ENCODE assay signal across 8 cellular contexts in the genomic region with DNA sequence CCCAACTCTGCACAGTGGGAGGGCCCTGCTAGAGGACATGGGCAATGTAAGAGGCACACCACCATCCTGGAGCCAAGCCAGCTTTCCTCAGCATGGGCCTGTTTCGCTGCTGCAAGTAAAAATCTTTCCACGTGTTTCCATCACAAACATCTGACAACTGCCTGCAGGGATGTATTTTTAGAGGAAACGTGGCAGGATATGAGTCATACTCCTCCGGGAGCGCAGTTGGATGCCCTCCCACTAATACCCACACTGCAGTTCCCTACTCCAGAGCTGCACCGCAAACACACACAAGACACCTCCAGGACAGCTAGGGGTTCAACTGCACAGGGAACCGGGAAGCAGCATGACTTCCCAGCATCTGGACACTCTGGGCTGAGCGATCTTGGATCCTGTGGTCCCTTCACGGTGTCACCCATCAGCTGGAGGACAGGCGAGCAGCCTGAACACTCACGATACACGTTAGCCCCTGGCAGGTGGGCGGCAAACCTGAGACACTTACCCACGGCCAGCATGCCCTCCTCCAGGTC. TPM values are rescaled to one million over a fixed set of nuclear protein-coding genes. Genes with fewer than 3 reads are reported as not detected.
DNase-seq lines count a peak whose midpoint lies in the region; ATAC-seq and TF ChIP-seq lines count a peak whose summit lies in the region.

No MANE protein-coding gene starts in this region.

- no peaks in the 10 kb centered on the region for H3K9me3 ChIP-seq in fibroblast of lung (ENCODE audit: control insufficient read depth, insufficient read depth, low read depth, low read length)

- peak overlapping the region; percentile 94 for H3K27ac ChIP-seq in fibroblast of lung (ENCODE audit: insufficient read depth, low read length)

- H3K4me1 Mint-ChIP-seq in activated naive CD4-positive, alpha-beta T cell treated with anti-CD3 and anti-CD28 coated beads for 36 hours (ENCODE audit: low read depth), result no peaks in the 10 kb centered on the region
- no peaks in the 10 kb centered on the region for H3K4me1 Mint-ChIP-seq in T-cell

- no peaks in the 10 kb centered on the region for H3K9me3 Mint-ChIP-seq in activated naive CD4-positive, alpha-beta T cell treated with anti-CD3 and anti-CD28 coated beads, Interleukin-2, amount 50 U/mL, for 72 hours
- no peaks in the 10 kb centered on the region for H3K9me3 Mint-ChIP-seq in activated naive CD4-positive, alpha-beta T cell treated with anti-CD3 and anti-CD28 coated beads for 36 hours
- no peaks in the 10 kb centered on the region for H3K9me3 Mint-ChIP-seq in T-cell

- peaks cover 72% of the 10 kb centered on the region for H3K4me1 ChIP-seq in fibroblast of lung (ENCODE audit: control insufficient read depth, extremely low read depth, insufficient read depth, low read length)

- intact Hi-C loops in activated naive CD4-positive, alpha-beta T cell treated with anti-CD3 and anti-CD28 coated beads for 36 hours (cut with micrococcal nuclease), result no loop called here

- H4K20me1 ChIP-seq in fibroblast of lung (ENCODE audit: control insufficient read depth, extremely low read depth, insufficient read depth, low read length), result no peaks in the 10 kb centered on the region

- peak overlapping the region; percentile 43 for H3K9ac ChIP-seq in fibroblast of lung (ENCODE audit: insufficient read depth, low read length)

- DNase-seq in activated naive CD4-positive, alpha-beta T cell treated with anti-CD3 and anti-CD28 coated beads, Interleukin-2, amount 50 U/mL, for 72 hours (ENCODE audit: low spot score in 2 of 2), result no peak
- DNase-seq in activated naive CD4-positive, alpha-beta T cell treated with anti-CD3 and anti-CD28 coated beads for 36 hours, result no peak
- peak; percentile 56 to 92 for DNase-seq in SW 1271 (lab: John Stamatoyannopoulos, UW)
- peak; percentile 98 to 100 for DNase-seq in fibroblast of lung (ENCODE audit: low read depth in 2 of 2)
- peak; percentile 75 for DNase-seq in occipital lobe (lab: John Stamatoyannopoulos, UW)
- no peak for DNase-seq in GM13977 (ENCODE audit: low spot score)
- no peak for DNase-seq in T-cell
- no peak for DNase-seq in stimulated activated CD4-positive, alpha-beta T cell treated with anti-CD3 and anti-CD28 coated beads, Interleukin-4, amount 100 ng/mL, for 24 hours

- ATAC-seq in activated naive CD4-positive, alpha-beta T cell treated with anti-CD3 and anti-CD28 coated beads, Interleukin-2, amount 50 U/mL, for 72 hours, result peak in 1 of 2 donors; percentile 32
- ATAC-seq in T-cell (replicated peaks in 1 of 4), result no peak

- H3K27me3 ChIP-seq in fibroblast of lung (ENCODE audit: control insufficient read depth, insufficient read depth, low read length), result no peaks in the 10 kb centered on the region

- H3K27ac Mint-ChIP-seq in activated naive CD4-positive, alpha-beta T cell treated with anti-CD3 and anti-CD28 coated beads, Interleukin-2, amount 50 U/mL, for 72 hours, result peak overlapping the region; percentile 25 to 75
- no peak overlapping the region for H3K27ac Mint-ChIP-seq in activated naive CD4-positive, alpha-beta T cell treated with anti-CD3 and anti-CD28 coated beads for 36 hours
- H3K27ac Mint-ChIP-seq in T-cell, result peak overlapping the region in 1 of 2 donors; percentile 6

- TF ChIP-seq CTCF in fibroblast of lung (conservative IDR thresholded peaks at IDR 0.05 in 1 of 2, IDR thresholded peaks at IDR 0.05 in 1 of 2; ENCODE audit: low read depth in 1 of 2, low read length in 2 of 2) (no peak), GM13977 (IDR thresholded peaks at IDR 0.05; ENCODE audit: extremely low read depth, insufficient read depth, missing control alignments) (no peak)

- CTCF ChIA-PET in activated naive CD4-positive, alpha-beta T cell treated with anti-CD3 and anti-CD28 coated beads for 36 hours (lab: Charles Lee), result interaction anchor here (1.1 kb wide), 1 partner anchor 51 kb away, joined by 3 read pairs; no protein-coding TSS in a partner anchor
- CTCF ChIA-PET in T-cell (lab: Charles Lee), result no interaction called here

- POLR2A ChIA-PET in T-cell (lab: Charles Lee), result no interaction called here

- H3K36me3 ChIP-seq in fibroblast of lung (ENCODE audit: control insufficient read depth, insufficient read depth, low read length), result peaks cover 53% of the 10 kb centered on the region

- no peaks in the 10 kb centered on the region for H3K27me3 Mint-ChIP-seq in activated naive CD4-positive, alpha-beta T cell treated with anti-CD3 and anti-CD28 coated beads for 36 hours (ENCODE audit: low read depth)
- H3K27me3 Mint-ChIP-seq in T-cell, result no peaks in the 10 kb centered on the region

- peaks cover 34 to 39% of the 10 kb centered on the region in 2 donors for H3K36me3 Mint-ChIP-seq in activated naive CD4-positive, alpha-beta T cell treated with anti-CD3 and anti-CD28 coated beads, Interleukin-2, amount 50 U/mL, for 72 hours
- peaks cover 50% of the 10 kb centered on the region for H3K36me3 Mint-ChIP-seq in activated naive CD4-positive, alpha-beta T cell treated with anti-CD3 and anti-CD28 coated beads for 36 hours (ENCODE audit: low read depth)
- H3K36me3 Mint-ChIP-seq in T-cell, result peaks cover 86% of the 10 kb centered on the region

- H3K4me3 Mint-ChIP-seq in activated naive CD4-positive, alpha-beta T cell treated with anti-CD3 and anti-CD28 coated beads for 36 hours, result no peak overlapping the region
- H3K4me3 Mint-ChIP-seq in T-cell, result no peak overlapping the region

- no peak overlapping the region for H2AFZ ChIP-seq in fibroblast of lung (ENCODE audit: low read length)

- no peak overlapping the region for H3K4me3 ChIP-seq in fibroblast of lung (replicated peaks in 1 of 4; ENCODE audit: control extremely low read depth in 1 of 4, insufficient read depth in 1 of 4, low read depth in 3 of 4, low read length in 4 of 4)

- in situ Hi-C loops in GM13977 (cut with MboI; ENCODE audit: low pct_unique_long_range_greater_than_20kb, low sequenced_read_pairs, unreplicated experiment), result no loop called here

- peak overlapping the region; percentile 21 for H3K4me2 ChIP-seq in fibroblast of lung (ENCODE audit: extremely low read depth, insufficient read depth, low read length)

- H3K79me2 ChIP-seq in fibroblast of lung (ENCODE audit: control insufficient read depth, insufficient read depth, low read length), result peaks cover 31% of the 10 kb centered on the region

RNA-seq across cellular contexts. Expression of a gene that starts 26.1 kb away (rescaled TPM):
- not detected for total RNA-seq in activated naive CD4-positive, alpha-beta T cell treated with anti-CD3 and anti-CD28 coated beads, Interleukin-2, amount 50 U/mL, for 72 hours
- total RNA-seq in activated naive CD4-positive, alpha-beta T cell treated with anti-CD3 and anti-CD28 coated beads for 36 hours, result not detected
- total RNA-seq in fibroblast of lung (15.7 and 16.7 TPM in 2 replicates), occipital lobe (1.6 TPM), T-cell (not detected)
- polyA plus RNA-seq in fibroblast of lung, result 17.4 and 40.4 TPM in 2 replicates
- polyA plus RNA-seq in fibroblast of lung (2012), result 76.8 and 160 TPM in 2 replicates
- 3.4 and 12.8 TPM in 2 replicates for polyA minus RNA-seq in fibroblast of lung (ENCODE audit: low replicate concordance)

RNA-seq across cellular contexts. Expression of a gene that starts 46.7 kb away (rescaled TPM):
- 100 to 1,000 TPM; 218 to 304 TPM for total RNA-seq in activated naive CD4-positive, alpha-beta T cell treated with anti-CD3 and anti-CD28 coated beads, Interleukin-2, amount 50 U/mL, for 72 hours
- 100 to 1,000 TPM; 142 TPM for total RNA-seq in activated naive CD4-positive, alpha-beta T cell treated with anti-CD3 and anti-CD28 coated beads for 36 hours
- total RNA-seq in fibroblast of lung (83.7 and 124 TPM in 2 replicates), occipital lobe (2.3 TPM), T-cell (100 to 1,000 TPM; 196 to 222 (median 208) TPM)
- polyA plus RNA-seq in fibroblast of lung, result 206 and 308 TPM in 2 replicates
- 724 and 1,112 TPM in 2 replicates for polyA plus RNA-seq in fibroblast of lung (2012)
- 182 and 357 TPM in 2 replicates for polyA minus RNA-seq in fibroblast of lung (ENCODE audit: low replicate concordance)

Comparison
In these comparisons a context has a peak if more than half of its experiments do, and no peak if none do; other contexts are left out.
1. DNase-seq: peak in SW 1271 (2 of 2), fibroblast of lung (2 of 2) and occipital lobe (single experiment); none in activated naive CD4-positive, alpha-beta T cell treated with anti-CD3 and anti-CD28 coated beads, Interleukin-2, amount 50 U/mL, for 72 hours (0 of 2), activated naive CD4-positive, alpha-beta T cell treated with anti-CD3 and anti-CD28 coated beads for 36 hours (single experiment), GM13977 (single experiment), T-cell (0 of 34) and stimulated activated CD4-positive, alpha-beta T cell treated with anti-CD3 and anti-CD28 coated beads, Interleukin-4, amount 100 ng/mL, for 24 hours (single experiment).
2. RNA of a gene that starts 46.7 kb away (total RNA-seq): 218 to 304 TPM in activated naive CD4-positive, alpha-beta T cell treated with anti-CD3 and anti-CD28 coated beads, Interleukin-2, amount 50 U/mL, for 72 hours, 196 to 222 TPM in T-cell, 142 TPM in activated naive CD4-positive, alpha-beta T cell treated with anti-CD3 and anti-CD28 coated beads for 36 hours and 83.7 to 124 TPM in fibroblast of lung; 2.3 TPM in occipital lobe (single experiment); every median in the first group is over 10 times any median in the second.